Comparison of ENCODE assay signal across 8 cellular contexts in the genomic region with DNA sequence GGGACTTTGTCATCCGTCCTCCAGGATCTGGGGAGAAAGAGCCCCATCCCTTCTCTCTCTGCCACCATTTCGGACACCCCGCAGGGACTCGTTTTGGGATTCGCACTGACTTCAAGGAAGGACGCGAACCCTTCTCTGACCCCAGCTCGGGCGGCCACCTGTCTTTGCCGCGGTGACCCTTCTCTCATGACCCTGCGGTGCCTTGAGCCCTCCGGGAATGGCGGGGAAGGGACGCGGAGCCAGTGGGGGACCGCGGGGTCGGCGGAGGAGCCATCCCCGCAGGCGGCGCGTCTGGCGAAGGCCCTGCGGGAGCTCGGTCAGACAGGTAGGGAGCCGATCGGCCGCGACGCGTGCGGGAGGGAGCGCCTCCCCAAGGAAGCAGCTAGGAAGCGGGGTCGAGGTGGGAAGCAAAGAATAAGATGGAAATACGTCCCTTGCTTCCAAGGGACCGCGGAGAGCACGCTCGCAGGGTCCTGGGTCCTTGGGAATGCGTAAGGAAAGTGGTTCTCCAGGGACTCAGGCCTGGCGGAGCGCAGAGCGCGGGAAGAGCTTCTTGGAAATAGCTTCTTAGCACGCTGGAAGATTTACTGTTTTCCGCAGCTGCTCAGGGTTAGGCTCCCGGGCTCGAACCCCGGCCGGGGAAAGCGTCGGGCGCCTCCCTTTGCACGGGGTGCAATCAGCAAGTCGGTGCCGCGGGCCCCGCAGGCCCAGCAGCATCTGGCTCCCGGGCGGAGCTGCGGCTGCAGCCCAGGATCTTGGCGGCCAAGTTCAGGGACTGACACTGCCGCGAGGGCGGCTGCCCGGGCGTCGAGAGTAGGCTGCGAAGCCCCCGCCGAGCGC. TPM values are rescaled to one million over a fixed set of nuclear protein-coding genes. Genes with fewer than 3 reads are reported as not detected.
DNase-seq lines count a peak whose midpoint lies in the region; ATAC-seq and TF ChIP-seq lines count a peak whose summit lies in the region.

No MANE protein-coding gene starts in this region.

- no peak for TF ChIP-seq EP300 in tibial nerve (IDR thresholded peaks at IDR 0.05)

- TF ChIP-seq CTCF in GM12865 (IDR thresholded peaks at IDR 0.05; ENCODE audit: insufficient read depth, low read depth, low read length, missing control alignments) (no peak), VCaP (conservative IDR thresholded peaks at IDR 0.05) (no peak), endodermal cell (conservative IDR thresholded peaks at IDR 0.05) (no peak), mucosa of descending colon (IDR thresholded peaks at IDR 0.05) (no peak), tibial nerve (IDR thresholded peaks at IDR 0.05) (no peak)

- H3K4me1 ChIP-seq in endodermal cell (ENCODE audit: control insufficient read depth, insufficient read depth, low read length), result peaks cover 4% of the 10 kb centered on the region
- H3K4me1 ChIP-seq in mucosa of descending colon (ENCODE audit: low read depth), result peaks cover 6% of the 10 kb centered on the region
- peaks cover 0 to 40% (median 13%) of the 10 kb centered on the region in 4 donors for H3K4me1 ChIP-seq in tibial nerve

- H3K27ac ChIP-seq in VCaP (peak overlapping the region; percentile 77; the same call in 1 of the 2 replicates), endodermal cell (ENCODE audit: low read depth, low read length) (no peak overlapping the region), tibial nerve (peak overlapping the region; percentile 42 to 85 (median 72))

- peak; percentile 33 for DNase-seq in GM12865 (ENCODE audit: low read depth)
- peak; percentile 89 for DNase-seq in endodermal cell
- DNase-seq in mucosa of descending colon, result peak; percentile 49 to 71 (median 65)
- DNase-seq in tibial nerve (ENCODE audit: low spot score in 2 of 2), result no peak
- DNase-seq in NK-92 treated with Interleukin-12 subunit alpha and Interleukin-12 subunit beta, amount 100 ng/mL, for 24 hours (lab: John Stamatoyannopoulos, UW), result no peak
- DNase-seq in medulla oblongata (ENCODE audit: extremely low spot score), result no peak

- ATAC-seq in mucosa of descending colon, result no peak
- ATAC-seq in GM18519 (IDR thresholded peaks at IDR 0.05; ENCODE audit: low FRiP score, unreplicated experiment), result no peak

- peaks cover 6% of the 10 kb centered on the region for H3K27me3 Mint-ChIP-seq in endodermal cell (ENCODE audit: insufficient read depth)

- H3K36me3 Mint-ChIP-seq in endodermal cell (ENCODE audit: low read depth), result peaks cover 26% of the 10 kb centered on the region

- H3K4me3 ChIP-seq in GM12865 (ENCODE audit: low read depth, low read length), result peak overlapping the region; percentile 80
- peak overlapping the region; percentile 95 for H3K4me3 ChIP-seq in endodermal cell (ENCODE audit: low read length)
- peak overlapping the region; percentile 29 for H3K4me3 ChIP-seq in mucosa of descending colon
- H3K4me3 ChIP-seq in tibial nerve, result peak overlapping the region; percentile 63 to 86 (median 72)

- intact Hi-C loops in mucosa of descending colon (cut with DNase I, micrococcal nuclease), result loop anchor here (5.0 kb wide), 3 partner anchors 104 to 529 kb away; partner anchors contain the start of gene CRADD (in 1 of the 2)

- 0% methylated on average over 41 to 75 of the region's 75 CpGs for WGBS in endodermal cell (ENCODE audit: insufficient coverage in 1 of 2, insufficient read length in 1 of 2), 2 experiments
- WGBS in tibial nerve, 2 donors, result 0 to 2% methylated on average over 28 to 62 of the region's 75 CpGs

- no peaks in the 10 kb centered on the region for H3K27me3 ChIP-seq in endodermal cell (ENCODE audit: control insufficient read depth, insufficient read depth, low read length, poor library complexity, severe bottlenecking)
- H3K27me3 ChIP-seq in tibial nerve, result peaks cover 0 to 21% of the 10 kb centered on the region in 2 donors

- H3K4me1 Mint-ChIP-seq in endodermal cell, result peaks cover 27% of the 10 kb centered on the region

- peak overlapping the region; percentile 92 for H3K4me3 Mint-ChIP-seq in endodermal cell

- TF ChIP-seq POLR2A in tibial nerve (IDR thresholded peaks at IDR 0.05), result no peak

- H3K36me3 ChIP-seq in endodermal cell (ENCODE audit: control insufficient read depth, insufficient read depth, low read length), result peaks cover 30% of the 10 kb centered on the region
- H3K36me3 ChIP-seq in mucosa of descending colon (ENCODE audit: low read depth), result no peaks in the 10 kb centered on the region
- H3K36me3 ChIP-seq in tibial nerve, result no peaks in the 10 kb centered on the region

- H3K9me3 ChIP-seq in endodermal cell (ENCODE audit: control insufficient read depth, low read length), result no peaks in the 10 kb centered on the region
- H3K9me3 ChIP-seq in mucosa of descending colon, result no peaks in the 10 kb centered on the region
- H3K9me3 ChIP-seq in tibial nerve, result no peaks in the 10 kb centered on the region

- H3K9me3 Mint-ChIP-seq in endodermal cell, result no peaks in the 10 kb centered on the region

- H3K27ac Mint-ChIP-seq in endodermal cell, result peak overlapping the region; percentile 98

- H3K9ac ChIP-seq in endodermal cell (ENCODE audit: extremely low read depth, low read length, poor library complexity, severe bottlenecking), result peak overlapping the region; percentile 60

RNA-seq across cellular contexts. Expression of gene SOCS2, which starts 0.5 kb away (rescaled TPM):
- 10 to 100 TPM; 46.9 to 60.2 TPM for total RNA-seq in endodermal cell
- 20.2 TPM for polyA plus RNA-seq in endodermal cell (2013, experiment 1 of 2)
- polyA plus RNA-seq in endodermal cell (2013, experiment 2 of 2), result 21.4 TPM
- total RNA-seq in mucosa of descending colon, result 10 to 100 TPM; 23.3 to 40.7 (median 27.6) TPM
- total RNA-seq in tibial nerve, result 10 to 100 TPM; 18.8 to 76.8 (median 42.0) TPM

Comparison
In these comparisons a context has a peak if more than half of its experiments do, and no peak if none do; other contexts are left out.
1. DNase-seq: peak in GM12865 (single experiment), endodermal cell (single experiment) and mucosa of descending colon (3 of 3); none in tibial nerve (0 of 2), NK-92 treated with Interleukin-12 subunit alpha and Interleukin-12 subunit beta, amount 100 ng/mL, for 24 hours (single experiment) and medulla oblongata (single experiment).
2. H3K4me3 ChIP-seq: peak in every context shown above with its lines; median percentile 95 in endodermal cell; 80 in GM12865; 72 in tibial nerve; 29 in mucosa of descending colon.